In genomic region chr3:107239703-107240102, GRCh38 we compare ENCODE assay signal across 8 cellular contexts.
DNase-seq lines count a peak whose midpoint lies in the region; ATAC-seq lines count a peak whose summit lies in the region.

No MANE protein-coding gene starts in this region.

- ATAC-seq in activated naive CD8-positive, alpha-beta T cell treated with anti-CD3 and anti-CD28 coated beads, Interleukin-2, amount 50 U/mL, for 24 hours: no peak
- no peak for ATAC-seq in HG03457 (IDR thresholded peaks at IDR 0.05; ENCODE audit: unreplicated experiment)

- H3K27me3 Mint-ChIP-seq in activated T-cell treated with anti-CD3 and anti-CD28 coated beads, Interleukin-2, amount 50 U/mL, for 24 hours: peaks cover 22% of the 10 kb centered on the region
- peaks cover 6% of the 10 kb centered on the region for H3K27me3 Mint-ChIP-seq in activated naive CD8-positive, alpha-beta T cell treated with anti-CD3 and anti-CD28 coated beads, Interleukin-2, amount 50 U/mL, for 24 hours

- DNase-seq in activated T-cell treated with anti-CD3 and anti-CD28 coated beads, Interleukin-2, amount 50 U/mL, for 24 hours: no peak
- no peak for DNase-seq in activated T-cell treated with anti-CD3 and anti-CD28 coated beads, Interleukin-2, amount 50 U/mL, for 1 hour
- no peak for DNase-seq in activated naive CD8-positive, alpha-beta T cell treated with anti-CD3 and anti-CD28 coated beads, Interleukin-2, amount 50 U/mL, for 24 hours
- DNase-seq in medulla oblongata (ENCODE audit: extremely low spot score): peak; percentile 30
- no peak for DNase-seq in NCI-H345 treated with DMSO at 0.1 percent for 48 hours (lab: John Stamatoyannopoulos, UW; ENCODE audit: unreplicated experiment)
- no peak for DNase-seq in SKM-1 treated with dmso at 0.1 percent for 144 hours (lab: John Stamatoyannopoulos, UW; ENCODE audit: unreplicated experiment)

- no peak overlapping the region for H3K27ac Mint-ChIP-seq in activated T-cell treated with anti-CD3 and anti-CD28 coated beads, Interleukin-2, amount 50 U/mL, for 24 hours
- no peak overlapping the region for H3K27ac Mint-ChIP-seq in activated naive CD8-positive, alpha-beta T cell treated with anti-CD3 and anti-CD28 coated beads, Interleukin-2, amount 50 U/mL, for 24 hours

- no peaks in the 10 kb centered on the region for H3K9me3 Mint-ChIP-seq in activated T-cell treated with anti-CD3 and anti-CD28 coated beads, Interleukin-2, amount 50 U/mL, for 24 hours
- no peaks in the 10 kb centered on the region for H3K9me3 Mint-ChIP-seq in activated naive CD8-positive, alpha-beta T cell treated with anti-CD3 and anti-CD28 coated beads, Interleukin-2, amount 50 U/mL, for 24 hours

- H3K4me1 Mint-ChIP-seq in activated T-cell treated with anti-CD3 and anti-CD28 coated beads, Interleukin-2, amount 50 U/mL, for 24 hours (ENCODE audit: low read depth): peaks cover 24% of the 10 kb centered on the region
- H3K4me1 Mint-ChIP-seq in activated naive CD8-positive, alpha-beta T cell treated with anti-CD3 and anti-CD28 coated beads, Interleukin-2, amount 50 U/mL, for 24 hours: peaks cover 22% of the 10 kb centered on the region

- H3K4me3 Mint-ChIP-seq in activated T-cell treated with anti-CD3 and anti-CD28 coated beads, Interleukin-2, amount 50 U/mL, for 24 hours: peak overlapping the region; percentile 90
- H3K4me3 Mint-ChIP-seq in activated naive CD8-positive, alpha-beta T cell treated with anti-CD3 and anti-CD28 coated beads, Interleukin-2, amount 50 U/mL, for 24 hours: peak overlapping the region; percentile 5

- peak overlapping the region; percentile 95 for H3K27ac ChIP-seq in temporal lobe (ENCODE audit: low read depth, low read length)

- H3K36me3 Mint-ChIP-seq in activated T-cell treated with anti-CD3 and anti-CD28 coated beads, Interleukin-2, amount 50 U/mL, for 24 hours (ENCODE audit: low read depth): peaks cover 6% of the 10 kb centered on the region
- no peaks in the 10 kb centered on the region for H3K36me3 Mint-ChIP-seq in activated naive CD8-positive, alpha-beta T cell treated with anti-CD3 and anti-CD28 coated beads, Interleukin-2, amount 50 U/mL, for 24 hours (ENCODE audit: low read depth)
